In the genomic region with DNA sequence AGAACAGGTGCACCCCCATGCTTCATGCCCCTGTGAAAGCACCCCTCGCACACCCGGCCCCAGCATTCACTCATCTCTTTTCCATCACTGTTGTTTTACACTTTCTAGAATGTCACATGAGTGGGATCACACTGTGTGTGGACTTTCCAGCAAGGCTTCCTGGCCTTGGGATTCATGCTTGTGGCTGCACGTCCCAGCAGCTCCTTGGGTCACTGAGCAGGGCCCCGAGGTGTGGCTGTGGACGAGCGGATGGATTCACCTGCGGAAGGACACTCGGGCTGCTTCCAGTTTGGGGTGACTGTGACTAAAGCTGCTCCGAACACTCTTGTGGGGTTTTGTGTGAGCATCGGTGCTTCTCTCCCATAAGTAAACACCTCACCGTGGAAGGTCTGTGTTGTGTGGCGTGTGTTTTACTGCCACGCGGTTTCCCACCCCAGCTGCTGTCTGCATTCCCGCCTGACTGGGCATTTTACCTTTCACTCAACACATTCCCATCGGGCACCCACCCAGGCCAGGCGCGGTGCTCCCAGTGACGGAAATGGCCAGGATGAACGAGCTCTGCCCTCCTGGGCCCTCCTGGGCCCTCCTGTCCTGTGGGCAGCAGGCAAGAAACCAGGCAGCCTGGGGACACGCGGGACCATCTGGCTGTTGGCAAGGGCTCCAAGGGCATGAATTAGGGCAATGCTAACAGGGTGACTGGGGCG, we compare ENCODE assay signal across 2 cellular contexts.
TF ChIP-seq lines count a peak whose summit lies in the region.

No MANE protein-coding gene starts in this region.

TF ChIP-seq in SK-N-SH, 30 proteins besides CTCF, POLR2A, EP300 and RAD21 (continued from another document):
- TF ChIP-seq, protein P1, sequence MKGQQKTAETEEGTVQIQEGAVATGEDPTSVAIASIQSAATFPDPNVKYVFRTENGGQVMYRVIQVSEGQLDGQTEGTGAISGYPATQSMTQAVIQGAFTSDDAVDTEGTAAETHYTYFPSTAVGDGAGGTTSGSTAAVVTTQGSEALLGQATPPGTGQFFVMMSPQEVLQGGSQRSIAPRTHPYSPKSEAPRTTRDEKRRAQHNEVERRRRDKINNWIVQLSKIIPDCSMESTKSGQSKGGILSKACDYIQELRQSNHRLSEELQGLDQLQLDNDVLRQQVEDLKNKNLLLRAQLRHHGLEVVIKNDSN (IDR thresholded peaks at IDR 0.05; ENCODE audit: borderline replicate concordance, low read depth): no peak
- TF ChIP-seq SIN3A (IDR thresholded peaks at IDR 0.05; ENCODE audit: borderline replicate concordance, low read depth, low read length): no peak

TF ChIP-seq in SK-N-SH treated with all-trans-retinoic acid at 6 μM for 48 hours, 23 proteins besides CTCF, POLR2A, EP300 and RAD21 (continued from another document):
- TF ChIP-seq, protein P2, sequence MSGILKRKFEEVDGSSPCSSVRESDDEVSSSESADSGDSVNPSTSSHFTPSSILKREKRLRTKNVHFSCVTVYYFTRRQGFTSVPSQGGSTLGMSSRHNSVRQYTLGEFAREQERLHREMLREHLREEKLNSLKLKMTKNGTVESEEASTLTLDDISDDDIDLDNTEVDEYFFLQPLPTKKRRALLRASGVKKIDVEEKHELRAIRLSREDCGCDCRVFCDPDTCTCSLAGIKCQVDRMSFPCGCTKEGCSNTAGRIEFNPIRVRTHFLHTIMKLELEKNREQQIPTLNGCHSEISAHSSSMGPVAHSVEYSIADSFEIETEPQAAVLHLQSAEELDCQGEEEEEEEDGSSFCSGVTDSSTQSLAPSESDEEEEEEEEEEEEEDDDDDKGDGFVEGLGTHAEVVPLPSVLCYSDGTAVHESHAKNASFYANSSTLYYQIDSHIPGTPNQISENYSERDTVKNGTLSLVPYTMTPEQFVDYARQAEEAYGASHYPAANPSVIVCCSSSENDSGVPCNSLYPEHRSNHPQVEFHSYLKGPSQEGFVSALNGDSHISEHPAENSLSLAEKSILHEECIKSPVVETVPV (CRISPR knock-in tag; IDR thresholded peaks at IDR 0.05): no peak
- no peak for TF ChIP-seq ISL1 (CRISPR knock-in tag; IDR thresholded peaks at IDR 0.05)
- TF ChIP-seq CSDC2 (CRISPR knock-in tag; IDR thresholded peaks at IDR 0.05): no peak
- TF ChIP-seq ZFP3 (CRISPR knock-in tag; IDR thresholded peaks at IDR 0.05): no peak
- no peak for TF ChIP-seq RARB (CRISPR knock-in tag; IDR thresholded peaks at IDR 0.05)
- no peak for TF ChIP-seq PPARA (CRISPR knock-in tag; IDR thresholded peaks at IDR 0.05; ENCODE audit: borderline replicate concordance)
- no peak for TF ChIP-seq ZNF8 (CRISPR knock-in tag; IDR thresholded peaks at IDR 0.05)
- TF ChIP-seq, protein P3, sequence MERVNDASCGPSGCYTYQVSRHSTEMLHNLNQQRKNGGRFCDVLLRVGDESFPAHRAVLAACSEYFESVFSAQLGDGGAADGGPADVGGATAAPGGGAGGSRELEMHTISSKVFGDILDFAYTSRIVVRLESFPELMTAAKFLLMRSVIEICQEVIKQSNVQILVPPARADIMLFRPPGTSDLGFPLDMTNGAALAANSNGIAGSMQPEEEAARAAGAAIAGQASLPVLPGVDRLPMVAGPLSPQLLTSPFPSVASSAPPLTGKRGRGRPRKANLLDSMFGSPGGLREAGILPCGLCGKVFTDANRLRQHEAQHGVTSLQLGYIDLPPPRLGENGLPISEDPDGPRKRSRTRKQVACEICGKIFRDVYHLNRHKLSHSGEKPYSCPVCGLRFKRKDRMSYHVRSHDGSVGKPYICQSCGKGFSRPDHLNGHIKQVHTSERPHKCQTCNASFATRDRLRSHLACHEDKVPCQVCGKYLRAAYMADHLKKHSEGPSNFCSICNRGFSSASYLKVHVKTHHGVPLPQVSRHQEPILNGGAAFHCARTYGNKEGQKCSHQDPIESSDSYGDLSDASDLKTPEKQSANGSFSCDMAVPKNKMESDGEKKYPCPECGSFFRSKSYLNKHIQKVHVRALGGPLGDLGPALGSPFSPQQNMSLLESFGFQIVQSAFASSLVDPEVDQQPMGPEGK (CRISPR knock-in tag; IDR thresholded peaks at IDR 0.05; ENCODE audit: borderline replicate concordance): no peak
- no peak for TF ChIP-seq ESRRG (CRISPR knock-in tag; IDR thresholded peaks at IDR 0.05)
- TF ChIP-seq, protein P4, sequence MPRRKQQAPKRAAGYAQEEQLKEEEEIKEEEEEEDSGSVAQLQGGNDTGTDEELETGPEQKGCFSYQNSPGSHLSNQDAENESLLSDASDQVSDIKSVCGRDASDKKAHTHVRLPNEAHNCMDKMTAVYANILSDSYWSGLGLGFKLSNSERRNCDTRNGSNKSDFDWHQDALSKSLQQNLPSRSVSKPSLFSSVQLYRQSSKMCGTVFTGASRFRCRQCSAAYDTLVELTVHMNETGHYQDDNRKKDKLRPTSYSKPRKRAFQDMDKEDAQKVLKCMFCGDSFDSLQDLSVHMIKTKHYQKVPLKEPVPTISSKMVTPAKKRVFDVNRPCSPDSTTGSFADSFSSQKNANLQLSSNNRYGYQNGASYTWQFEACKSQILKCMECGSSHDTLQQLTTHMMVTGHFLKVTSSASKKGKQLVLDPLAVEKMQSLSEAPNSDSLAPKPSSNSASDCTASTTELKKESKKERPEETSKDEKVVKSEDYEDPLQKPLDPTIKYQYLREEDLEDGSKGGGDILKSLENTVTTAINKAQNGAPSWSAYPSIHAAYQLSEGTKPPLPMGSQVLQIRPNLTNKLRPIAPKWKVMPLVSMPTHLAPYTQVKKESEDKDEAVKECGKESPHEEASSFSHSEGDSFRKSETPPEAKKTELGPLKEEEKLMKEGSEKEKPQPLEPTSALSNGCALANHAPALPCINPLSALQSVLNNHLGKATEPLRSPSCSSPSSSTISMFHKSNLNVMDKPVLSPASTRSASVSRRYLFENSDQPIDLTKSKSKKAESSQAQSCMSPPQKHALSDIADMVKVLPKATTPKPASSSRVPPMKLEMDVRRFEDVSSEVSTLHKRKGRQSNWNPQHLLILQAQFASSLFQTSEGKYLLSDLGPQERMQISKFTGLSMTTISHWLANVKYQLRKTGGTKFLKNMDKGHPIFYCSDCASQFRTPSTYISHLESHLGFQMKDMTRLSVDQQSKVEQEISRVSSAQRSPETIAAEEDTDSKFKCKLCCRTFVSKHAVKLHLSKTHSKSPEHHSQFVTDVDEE (CRISPR knock-in tag; IDR thresholded peaks at IDR 0.05): no peak
- no peak for TF ChIP-seq ARNTL (CRISPR knock-in tag; IDR thresholded peaks at IDR 0.05; ENCODE audit: borderline replicate concordance, low read depth)
- TF ChIP-seq OSR1 (CRISPR knock-in tag; IDR thresholded peaks at IDR 0.05): no peak
- TF ChIP-seq BACH2 (CRISPR knock-in tag; IDR thresholded peaks at IDR 0.05; ENCODE audit: borderline replicate concordance): no peak
- no peak for TF ChIP-seq ZC3H10 (CRISPR knock-in tag; IDR thresholded peaks at IDR 0.05)
- no peak for TF ChIP-seq GLIS3 (CRISPR knock-in tag; IDR thresholded peaks at IDR 0.05)
- TF ChIP-seq, protein P5, sequence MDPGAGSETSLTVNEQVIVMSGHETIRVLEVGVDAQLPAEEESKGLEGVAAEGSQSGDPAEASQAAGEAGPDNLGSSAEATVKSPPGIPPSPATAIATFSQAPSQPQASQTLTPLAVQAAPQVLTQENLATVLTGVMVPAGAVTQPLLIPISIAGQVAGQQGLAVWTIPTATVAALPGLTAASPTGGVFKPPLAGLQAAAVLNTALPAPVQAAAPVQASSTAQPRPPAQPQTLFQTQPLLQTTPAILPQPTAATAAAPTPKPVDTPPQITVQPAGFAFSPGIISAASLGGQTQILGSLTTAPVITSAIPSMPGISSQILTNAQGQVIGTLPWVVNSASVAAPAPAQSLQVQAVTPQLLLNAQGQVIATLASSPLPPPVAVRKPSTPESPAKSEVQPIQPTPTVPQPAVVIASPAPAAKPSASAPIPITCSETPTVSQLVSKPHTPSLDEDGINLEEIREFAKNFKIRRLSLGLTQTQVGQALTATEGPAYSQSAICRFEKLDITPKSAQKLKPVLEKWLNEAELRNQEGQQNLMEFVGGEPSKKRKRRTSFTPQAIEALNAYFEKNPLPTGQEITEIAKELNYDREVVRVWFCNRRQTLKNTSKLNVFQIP (CRISPR knock-in tag; IDR thresholded peaks at IDR 0.05; ENCODE audit: borderline replicate concordance, low read depth): no peak
- TF ChIP-seq ZNF70 (CRISPR knock-in tag; IDR thresholded peaks at IDR 0.05): no peak
- TF ChIP-seq TCF4 (CRISPR knock-in tag; IDR thresholded peaks at IDR 0.05; ENCODE audit: borderline replicate concordance): no peak
